ENCODE assay signal across 10 cellular contexts in genomic region chr10:79260803-79261740, GRCh38.
A peak's percentile ranks its signal among the peaks of the same experiment; 100 is the strongest.
DNase-seq lines count a peak whose midpoint lies in the region; ATAC-seq and TF ChIP-seq lines count a peak whose summit lies in the region.
"Had no signal": no experiment of that assay in that cellular context is flagged by ENCODE, and none has a peak within 500 bp of the region (broad histone marks: within the 10 kb centered on the region; RNA-seq: fewer than 3 reads in every experiment).

No MANE protein-coding gene starts in this region.

- intact Hi-C loops in ovary (cut with DNase I): no loop called here

- no peaks in the 10 kb centered on the region for H3K9me3 Mint-ChIP-seq in activated CD8-positive, alpha-beta memory T cell treated with anti-CD3 and anti-CD28 coated beads, Interleukin-2, amount 10 ng/mL, durations not matched to agents 7 days and 5 days (ENCODE audit: low read depth)
- no peaks in the 10 kb centered on the region for H3K9me3 Mint-ChIP-seq in HFFc6
- H3K9me3 Mint-ChIP-seq: T-helper 1 cell treated with Interleukin-12 subunit alpha and Interleukin-12 subunit beta and Interleukin-4 antibody, amounts not matched to agents 30 μg/mL and 1 μg/mL, for 36 hours had no signal

- no peak overlapping the region for H3K27ac Mint-ChIP-seq in activated CD8-positive, alpha-beta memory T cell treated with anti-CD3 and anti-CD28 coated beads, Interleukin-2, amount 10 ng/mL, durations not matched to agents 7 days and 5 days
- H3K27ac Mint-ChIP-seq in HFFc6: no peak overlapping the region

- peaks cover 37% of the 10 kb centered on the region for H3K4me1 Mint-ChIP-seq in activated CD8-positive, alpha-beta memory T cell treated with anti-CD3 and anti-CD28 coated beads, Interleukin-2, amount 10 ng/mL, durations not matched to agents 7 days and 5 days
- peaks cover 39% of the 10 kb centered on the region for H3K4me1 Mint-ChIP-seq in HFFc6 (ENCODE audit: low read depth)

- no peak overlapping the region for H3K4me3 Mint-ChIP-seq in activated CD8-positive, alpha-beta memory T cell treated with anti-CD3 and anti-CD28 coated beads, Interleukin-2, amount 10 ng/mL, durations not matched to agents 7 days and 5 days
- H3K4me3 Mint-ChIP-seq in HFFc6: no peak overlapping the region
- H3K4me3 Mint-ChIP-seq: T-helper 1 cell treated with Interleukin-12 subunit alpha and Interleukin-12 subunit beta and Interleukin-4 antibody, amounts not matched to agents 30 μg/mL and 1 μg/mL, for 36 hours had no signal

- CTCF ChIA-PET in activated CD8-positive, alpha-beta memory T cell treated with anti-CD3 and anti-CD28 coated beads, Interleukin-2, amount 10 ng/mL, durations not matched to agents 7 days and 5 days (lab: Charles Lee): interaction anchor here (1.0 to 1.7 kb wide), 4 partner anchors 11 to 65 kb away, joined by 3 to 5 read pairs (median 4); no protein-coding TSS in a partner anchor

- H3K36me3 ChIP-seq in gastroesophageal sphincter (peaks cover 0 to 20% of the 10 kb centered on the region in 2 donors), ovary (no peaks in the 10 kb centered on the region)

- no peak for TF ChIP-seq EP300 in gastroesophageal sphincter (IDR thresholded peaks at IDR 0.05)
- no peak for TF ChIP-seq EP300 in ovary (IDR thresholded peaks at IDR 0.05)

- H3K4me3 ChIP-seq in gastroesophageal sphincter (no peak overlapping the region), ovary (no peak overlapping the region)
- H3K4me3 ChIP-seq: psoas muscle had no signal

- peaks cover 5% of the 10 kb centered on the region for H3K36me3 Mint-ChIP-seq in activated CD8-positive, alpha-beta memory T cell treated with anti-CD3 and anti-CD28 coated beads, Interleukin-2, amount 10 ng/mL, durations not matched to agents 7 days and 5 days
- peaks cover 22% of the 10 kb centered on the region for H3K36me3 Mint-ChIP-seq in HFFc6 (ENCODE audit: low read depth)

- H3K9me3 ChIP-seq in gastroesophageal sphincter (no peaks in the 10 kb centered on the region), ovary (no peaks in the 10 kb centered on the region)
- H3K9me3 ChIP-seq: psoas muscle had no signal

- TF ChIP-seq POLR2A in gastroesophageal sphincter (IDR thresholded peaks at IDR 0.05) (no peak), ovary (IDR thresholded peaks at IDR 0.05) (no peak)

- peak overlapping the region; percentile 30 to 79 (median 72) for H3K27ac ChIP-seq in gastroesophageal sphincter
- H3K27ac ChIP-seq in ovary: peak overlapping the region in 1 of 2 donors; percentile 63
- H3K27ac ChIP-seq: psoas muscle had no signal

- DNase-seq in DMS53 (lab: John Stamatoyannopoulos, UW) (peak; percentile 95), NCI-H526 (lab: John Stamatoyannopoulos, UW) (peak; percentile 83 to 86), ovary (peak; percentile 58 to 79 (median 70)), NCI-H1436 (lab: John Stamatoyannopoulos, UW) (no peak), HFFc6 (no peak)
- no peak for DNase-seq in activated CD8-positive, alpha-beta memory T cell treated with anti-CD3 and anti-CD28 coated beads, Interleukin-2, amount 10 ng/mL, durations not matched to agents 7 days and 5 days
- DNase-seq: psoas muscle had no signal

- peaks cover 0 to 89% (median 32%) of the 10 kb centered on the region in 3 donors for H3K4me1 ChIP-seq in gastroesophageal sphincter
- peaks cover 20% of the 10 kb centered on the region for H3K4me1 ChIP-seq in ovary (ENCODE audit: insufficient read depth)

- H3K27me3 ChIP-seq in gastroesophageal sphincter (no peaks in the 10 kb centered on the region), ovary (no peaks in the 10 kb centered on the region)

- ATAC-seq in gastroesophageal sphincter: peak; percentile 59
- no peak for ATAC-seq in HG02678 (IDR thresholded peaks at IDR 0.05; ENCODE audit: unreplicated experiment)
- ATAC-seq in activated CD8-positive, alpha-beta memory T cell treated with anti-CD3 and anti-CD28 coated beads, Interleukin-2, amount 10 ng/mL, durations not matched to agents 7 days and 5 days: no peak

- H3K27me3 Mint-ChIP-seq in activated CD8-positive, alpha-beta memory T cell treated with anti-CD3 and anti-CD28 coated beads, Interleukin-2, amount 10 ng/mL, durations not matched to agents 7 days and 5 days: no peaks in the 10 kb centered on the region
- peaks cover 17% of the 10 kb centered on the region for H3K27me3 Mint-ChIP-seq in HFFc6 (ENCODE audit: insufficient read depth)

- TF ChIP-seq CTCF in gastroesophageal sphincter (IDR thresholded peaks at IDR 0.05): no peak
- TF ChIP-seq CTCF in ovary (IDR thresholded peaks at IDR 0.05): no peak
- TF ChIP-seq CTCF in HFFc6 (IDR thresholded peaks at IDR 0.05): no peak

- WGBS in gastroesophageal sphincter (ENCODE audit: low coverage in 1 of 2), 2 donors: 42 to 69% methylated on average over 2 to 6 of the region's 24 CpGs
- 14 to 21% (median 19%) methylated on average over 24 of the region's 24 CpGs for WGBS in ovary, 3 donors

Comparison
In these comparisons a context has a peak if more than half of its experiments do, and no peak if none do; other contexts are left out.
1. DNase-seq: peak in DMS53 (single experiment), NCI-H526 (2 of 2) and ovary (5 of 5); none in activated CD8-positive, alpha-beta memory T cell treated with anti-CD3 and anti-CD28 coated beads, Interleukin-2, amount 10 ng/mL, durations not matched to agents 7 days and 5 days (single experiment), NCI-H1436 (single experiment) and HFFc6 (single experiment).